ENCODE assay signal across 1 cellular context in the genomic region with DNA sequence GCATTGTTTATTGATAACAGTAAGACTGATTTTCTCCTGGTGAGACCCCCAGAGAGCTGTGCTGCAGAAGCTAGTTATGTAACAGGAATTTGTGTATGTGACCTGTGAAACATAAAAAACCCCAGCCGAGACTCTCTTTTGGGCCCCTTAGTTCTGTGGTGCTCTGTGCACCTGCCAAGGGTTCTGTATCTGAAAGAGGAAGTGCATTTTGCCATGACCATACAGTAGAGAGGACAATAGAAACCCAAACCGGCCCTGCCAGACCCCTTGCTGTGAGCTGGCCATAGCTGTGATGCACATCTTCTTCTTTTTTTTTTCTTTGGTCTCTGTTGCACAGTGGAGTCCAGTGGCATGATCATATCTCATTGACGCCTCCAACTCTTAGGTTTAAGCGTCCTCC.
TF ChIP-seq lines count a peak whose summit lies in the region.

No MANE protein-coding gene starts in this region.

TF ChIP-seq in GM23338, 12 proteins besides CTCF, POLR2A, EP300 and RAD21 (continued from another document):
- TF ChIP-seq, protein P1, sequence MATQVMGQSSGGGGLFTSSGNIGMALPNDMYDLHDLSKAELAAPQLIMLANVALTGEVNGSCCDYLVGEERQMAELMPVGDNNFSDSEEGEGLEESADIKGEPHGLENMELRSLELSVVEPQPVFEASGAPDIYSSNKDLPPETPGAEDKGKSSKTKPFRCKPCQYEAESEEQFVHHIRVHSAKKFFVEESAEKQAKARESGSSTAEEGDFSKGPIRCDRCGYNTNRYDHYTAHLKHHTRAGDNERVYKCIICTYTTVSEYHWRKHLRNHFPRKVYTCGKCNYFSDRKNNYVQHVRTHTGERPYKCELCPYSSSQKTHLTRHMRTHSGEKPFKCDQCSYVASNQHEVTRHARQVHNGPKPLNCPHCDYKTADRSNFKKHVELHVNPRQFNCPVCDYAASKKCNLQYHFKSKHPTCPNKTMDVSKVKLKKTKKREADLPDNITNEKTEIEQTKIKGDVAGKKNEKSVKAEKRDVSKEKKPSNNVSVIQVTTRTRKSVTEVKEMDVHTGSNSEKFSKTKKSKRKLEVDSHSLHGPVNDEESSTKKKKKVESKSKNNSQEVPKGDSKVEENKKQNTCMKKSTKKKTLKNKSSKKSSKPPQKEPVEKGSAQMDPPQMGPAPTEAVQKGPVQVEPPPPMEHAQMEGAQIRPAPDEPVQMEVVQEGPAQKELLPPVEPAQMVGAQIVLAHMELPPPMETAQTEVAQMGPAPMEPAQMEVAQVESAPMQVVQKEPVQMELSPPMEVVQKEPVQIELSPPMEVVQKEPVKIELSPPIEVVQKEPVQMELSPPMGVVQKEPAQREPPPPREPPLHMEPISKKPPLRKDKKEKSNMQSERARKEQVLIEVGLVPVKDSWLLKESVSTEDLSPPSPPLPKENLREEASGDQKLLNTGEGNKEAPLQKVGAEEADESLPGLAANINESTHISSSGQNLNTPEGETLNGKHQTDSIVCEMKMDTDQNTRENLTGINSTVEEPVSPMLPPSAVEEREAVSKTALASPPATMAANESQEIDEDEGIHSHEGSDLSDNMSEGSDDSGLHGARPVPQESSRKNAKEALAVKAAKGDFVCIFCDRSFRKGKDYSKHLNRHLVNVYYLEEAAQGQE (IDR thresholded peaks at IDR 0.05; ENCODE audit: unreplicated experiment): no peak
